In genomic region chr11:9701799-9702198, GRCh38 we compare ENCODE assay signal across 11 cellular contexts. TPM values are rescaled to one million over a fixed set of nuclear protein-coding genes. Genes with fewer than 3 reads are reported as not detected.
DNase-seq lines count a peak whose midpoint lies in the region; ATAC-seq lines count a peak whose summit lies in the region.
"Had no signal": no experiment of that assay in that cellular context is flagged by ENCODE, and none has a peak within 500 bp of the region (broad histone marks: within the 10 kb centered on the region; RNA-seq: fewer than 3 reads in every experiment).

No MANE protein-coding gene starts in this region.

- ATAC-seq in activated T-cell treated with anti-CD3 and anti-CD28 coated beads, Interleukin-2, amount 50 U/mL, for 72 hours (replicated peaks in 1 of 2) = no peak
- no peak for ATAC-seq in GM19467 (IDR thresholded peaks at IDR 0.05; ENCODE audit: unreplicated experiment)
- ATAC-seq: right cardiac atrium had no signal

- H3K27ac Mint-ChIP-seq in activated T-cell treated with anti-CD3 and anti-CD28 coated beads, Interleukin-2, amount 50 U/mL, for 72 hours = peak overlapping the region; percentile 45

- H3K27me3 Mint-ChIP-seq in activated T-cell treated with anti-CD3 and anti-CD28 coated beads, Interleukin-2, amount 50 U/mL, for 72 hours (ENCODE audit: low read depth) = no peaks in the 10 kb centered on the region

- no peak for DNase-seq in activated T-cell treated with anti-CD3 and anti-CD28 coated beads, Interleukin-2, amount 50 U/mL, for 72 hours
- DNase-seq in activated T-cell treated with anti-CD3 and anti-CD28 coated beads, Interleukin-2, amount 50 U/mL, for 1 hour = no peak
- peak; percentile 20 for DNase-seq in OCI-M1 (lab: John Stamatoyannopoulos, UW)
- peak; percentile 18 for DNase-seq in fibroblast of peridontal ligament (ENCODE audit: extremely low read depth)
- peak; percentile 61 for DNase-seq in superior temporal gyrus (ENCODE audit: extremely low spot score)
- no peak for DNase-seq in NCI-H1694 (lab: John Stamatoyannopoulos, UW)
- DNase-seq in AG08396 (ENCODE audit: low spot score) = no peak
- DNase-seq: amygdala; NK-92 treated with Interleukin-12 subunit alpha and Interleukin-12 subunit beta, amount 100 ng/mL, for 24 hours; right cardiac atrium had no signal

- H3K4me1 Mint-ChIP-seq in activated T-cell treated with anti-CD3 and anti-CD28 coated beads, Interleukin-2, amount 50 U/mL, for 72 hours (ENCODE audit: low read depth) = peaks cover 22% of the 10 kb centered on the region

- peaks cover 0 to 1% of the 10 kb centered on the region in 2 donors for H3K9me3 Mint-ChIP-seq in activated T-cell treated with anti-CD3 and anti-CD28 coated beads, Interleukin-2, amount 50 U/mL, for 72 hours

- H3K36me3 Mint-ChIP-seq in activated T-cell treated with anti-CD3 and anti-CD28 coated beads, Interleukin-2, amount 50 U/mL, for 72 hours (ENCODE audit: insufficient read depth in 2 of 2) = no peaks in the 10 kb centered on the region

- peak overlapping the region in 1 of 2 donors; percentile 50 for H3K4me3 Mint-ChIP-seq in activated T-cell treated with anti-CD3 and anti-CD28 coated beads, Interleukin-2, amount 50 U/mL, for 72 hours

RNA-seq across cellular contexts. Expression of gene SWAP70, which starts 37.9 kb away (rescaled TPM):
- 10 to 100 TPM in 1 of 2 donors, 1 to 10 TPM in 1; 7.7 to 12.4 TPM for total RNA-seq in activated T-cell treated with anti-CD3 and anti-CD28 coated beads, Interleukin-2, amount 50 U/mL, for 72 hours

Comparison
In these comparisons a context has a peak if more than half of its experiments do, and no peak if none do; other contexts are left out.
1. DNase-seq: peak in OCI-M1 (single experiment), fibroblast of peridontal ligament (single experiment) and superior temporal gyrus (single experiment); none in activated T-cell treated with anti-CD3 and anti-CD28 coated beads, Interleukin-2, amount 50 U/mL, for 72 hours (0 of 2), activated T-cell treated with anti-CD3 and anti-CD28 coated beads, Interleukin-2, amount 50 U/mL, for 1 hour (single experiment), NCI-H1694 (single experiment) and AG08396 (single experiment).